ENCODE assay signal across 11 cellular contexts in the genomic region with DNA sequence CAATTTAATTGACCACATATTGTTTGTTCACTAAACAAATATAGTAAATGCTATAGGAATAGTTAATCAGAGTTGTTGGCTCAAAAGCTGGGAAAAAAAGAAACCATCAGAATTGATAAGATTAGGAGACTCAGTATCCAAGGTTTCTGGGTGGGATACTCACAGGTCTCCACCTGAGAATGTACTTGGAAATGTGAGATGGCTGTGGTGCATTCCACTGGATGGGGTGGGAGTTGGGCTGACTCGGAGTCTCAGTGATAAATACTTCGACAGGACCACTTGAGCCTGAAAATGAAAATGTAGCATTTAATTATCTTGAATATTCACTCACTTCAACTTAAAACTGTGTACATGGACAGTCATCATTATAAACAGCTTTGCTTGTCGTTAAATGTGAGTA.
"Had no signal": no experiment of that assay in that cellular context is flagged by ENCODE, and none has a peak within 500 bp of the region (broad histone marks: within the 10 kb centered on the region; RNA-seq: fewer than 3 reads in every experiment).

No MANE protein-coding gene starts in this region.

- H3K4me3 ChIP-seq: thyroid gland had no signal

- H3K4me1 ChIP-seq: thyroid gland had no signal

- H3K27me3 ChIP-seq: thyroid gland had no signal

- H3K4me1 Mint-ChIP-seq: immature natural killer cell had no signal

- H3K9me3 Mint-ChIP-seq: activated CD8-positive, alpha-beta T cell treated with anti-CD3 and anti-CD28 coated beads for 36 hours; activated T-cell treated with anti-CD3 and anti-CD28 coated beads, Interleukin-2, amount 50 U/mL, for 72 hours; natural killer cell treated with Interleukin-12 subunit alpha and Interleukin-12 subunit beta and Interleukin-15 and Interleukin-18, amount 100 ng/mL, for 72 hours had no signal

- H3K27ac ChIP-seq: thyroid gland had no signal

- H3K4me3 Mint-ChIP-seq: activated CD8-positive, alpha-beta T cell treated with anti-CD3 and anti-CD28 coated beads for 36 hours; activated T-cell treated with anti-CD3 and anti-CD28 coated beads, Interleukin-2, amount 50 U/mL, for 72 hours; immature natural killer cell; natural killer cell treated with Interleukin-12 subunit alpha and Interleukin-12 subunit beta and Interleukin-15 and Interleukin-18, amount 100 ng/mL, for 72 hours had no signal

- H3K36me3 Mint-ChIP-seq: immature natural killer cell; natural killer cell treated with Interleukin-12 subunit alpha and Interleukin-12 subunit beta and Interleukin-15 and Interleukin-18, amount 100 ng/mL, for 72 hours had no signal

- DNase-seq: activated CD4-positive, alpha-beta T cell treated with anti-CD3 and anti-CD28 coated beads for 1 hour; activated CD8-positive, alpha-beta memory T cell treated with anti-CD3 and anti-CD28 coated beads, Interleukin-2, amount 50 U/mL, for 4 hours; activated CD8-positive, alpha-beta T cell treated with anti-CD3 and anti-CD28 coated beads for 36 hours; activated T-cell treated with anti-CD3 and anti-CD28 coated beads, Interleukin-2, amount 50 U/mL, for 72 hours; caudate nucleus; effector memory CD4-positive, alpha-beta T cell; immature natural killer cell; stimulated activated CD4-positive, alpha-beta T cell treated with anti-CD3 and anti-CD28 coated beads, Interleukin-4, amount 100 ng/mL, for 4 hours; T-helper 2 cell; thyroid gland had no signal

- H3K27ac Mint-ChIP-seq: activated CD8-positive, alpha-beta T cell treated with anti-CD3 and anti-CD28 coated beads for 36 hours; activated T-cell treated with anti-CD3 and anti-CD28 coated beads, Interleukin-2, amount 50 U/mL, for 72 hours; immature natural killer cell; natural killer cell treated with Interleukin-12 subunit alpha and Interleukin-12 subunit beta and Interleukin-15 and Interleukin-18, amount 100 ng/mL, for 72 hours had no signal

- ATAC-seq: activated CD8-positive, alpha-beta T cell treated with anti-CD3 and anti-CD28 coated beads for 36 hours; activated T-cell treated with anti-CD3 and anti-CD28 coated beads, Interleukin-2, amount 50 U/mL, for 72 hours; natural killer cell treated with Interleukin-12 subunit alpha and Interleukin-12 subunit beta and Interleukin-15 and Interleukin-18, amount 100 ng/mL, for 72 hours had no signal

- H3K36me3 ChIP-seq: thyroid gland had no signal

- H3K9me3 ChIP-seq: thyroid gland had no signal
